26 cellular contexts compared by ENCODE assay signal in the genomic region with DNA sequence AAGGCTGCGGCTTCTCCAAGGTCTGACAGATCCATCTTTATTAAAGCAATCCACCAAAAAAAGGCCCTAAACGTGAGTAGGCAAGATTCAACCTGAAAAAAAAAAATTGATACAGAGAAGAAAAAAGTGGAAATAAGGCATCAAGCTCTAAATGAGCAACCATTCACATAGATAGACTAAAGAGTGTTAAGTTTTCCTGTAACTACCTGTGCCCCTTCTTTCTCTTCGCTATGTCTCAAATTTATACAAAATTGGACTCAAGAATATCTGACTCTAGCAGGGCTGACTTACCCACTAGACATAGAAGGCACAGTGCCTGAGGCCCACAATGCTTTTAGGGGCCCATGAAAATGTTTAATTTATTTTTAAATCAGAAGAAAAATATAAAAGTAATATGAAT.
"Had no signal": no experiment of that assay in that cellular context is flagged by ENCODE, and none has a peak within 500 bp of the region (broad histone marks: within the 10 kb centered on the region; RNA-seq: fewer than 3 reads in every experiment).

MYH15 (minus strand) TSS at position 101 of the 400 bp plus-strand sequence; CDS start at position 35, 66 bp downstream.

- H3K36me3 Mint-ChIP-seq: activated naive CD4-positive, alpha-beta T cell treated with anti-CD3 and anti-CD28 coated beads, Interleukin-2, amount 10 ng/mL, durations not matched to agents 7 days and 5 days; activated naive CD4-positive, alpha-beta T cell treated with anti-CD3 and anti-CD28 coated beads, Interleukin-2, amount 50 U/mL, for 72 hours; activated naive CD8-positive, alpha-beta T cell treated with anti-CD3 and anti-CD28 coated beads, Interleukin-2, amount 10 ng/mL, durations not matched to agents 7 days and 5 days had no signal

- H3K27ac Mint-ChIP-seq: activated CD4-positive, alpha-beta memory T cell treated with anti-CD3 and anti-CD28 coated beads, Interleukin-2, amount 10 ng/mL, durations not matched to agents 7 days and 5 days; activated CD4-positive, alpha-beta T cell treated with anti-CD3 and anti-CD28 coated beads, Interleukin-2, amount 10 ng/mL, durations not matched to agents 7 days and 5 days; activated naive CD4-positive, alpha-beta T cell treated with anti-CD3 and anti-CD28 coated beads, Interleukin-2, amount 10 ng/mL, durations not matched to agents 7 days and 5 days; activated naive CD4-positive, alpha-beta T cell treated with anti-CD3 and anti-CD28 coated beads, Interleukin-2, amount 50 U/mL, for 72 hours; activated naive CD8-positive, alpha-beta T cell treated with anti-CD3 and anti-CD28 coated beads, Interleukin-2, amount 10 ng/mL, durations not matched to agents 7 days and 5 days; activated T-cell treated with anti-CD3 and anti-CD28 coated beads, Interleukin-2, amount 50 U/mL, for 24 hours; activated T-cell treated with anti-CD3 and anti-CD28 coated beads, Interleukin-2, amount 50 U/mL, for 72 hours; dendritic cell treated with granulocyte-macrophage colony-stimulating factor and Interleukin-4, amounts not matched to agents 40 ng/mL and 50 ng/mL, for 4 days; endodermal cell had no signal

- H3K36me3 ChIP-seq: brain microvascular endothelial cell had no signal

- H3K4me3 Mint-ChIP-seq: activated CD4-positive, alpha-beta memory T cell treated with anti-CD3 and anti-CD28 coated beads, Interleukin-2, amount 10 ng/mL, durations not matched to agents 7 days and 5 days; activated CD4-positive, alpha-beta T cell treated with anti-CD3 and anti-CD28 coated beads, Interleukin-2, amount 10 ng/mL, durations not matched to agents 7 days and 5 days; activated naive CD4-positive, alpha-beta T cell treated with anti-CD3 and anti-CD28 coated beads, Interleukin-2, amount 10 ng/mL, durations not matched to agents 7 days and 5 days; activated naive CD8-positive, alpha-beta T cell treated with anti-CD3 and anti-CD28 coated beads, Interleukin-2, amount 10 ng/mL, durations not matched to agents 7 days and 5 days; activated T-cell treated with anti-CD3 and anti-CD28 coated beads, Interleukin-2, amount 50 U/mL, for 24 hours; activated T-cell treated with anti-CD3 and anti-CD28 coated beads, Interleukin-2, amount 50 U/mL, for 72 hours; central memory CD8-positive, alpha-beta T cell; dendritic cell treated with granulocyte-macrophage colony-stimulating factor and Interleukin-4, amounts not matched to agents 40 ng/mL and 50 ng/mL, for 4 days; endodermal cell had no signal

- H3K27me3 Mint-ChIP-seq: activated CD4-positive, alpha-beta T cell treated with anti-CD3 and anti-CD28 coated beads, Interleukin-2, amount 10 ng/mL, durations not matched to agents 7 days and 5 days; activated T-cell treated with anti-CD3 and anti-CD28 coated beads, Interleukin-2, amount 50 U/mL, for 24 hours; central memory CD8-positive, alpha-beta T cell had no signal

- H3K4me1 Mint-ChIP-seq: activated naive CD4-positive, alpha-beta T cell treated with anti-CD3 and anti-CD28 coated beads, Interleukin-2, amount 10 ng/mL, durations not matched to agents 7 days and 5 days; central memory CD8-positive, alpha-beta T cell; endodermal cell had no signal

- H3K9me3 Mint-ChIP-seq: activated CD4-positive, alpha-beta memory T cell treated with anti-CD3 and anti-CD28 coated beads, Interleukin-2, amount 10 ng/mL, durations not matched to agents 7 days and 5 days; activated CD4-positive, alpha-beta T cell treated with anti-CD3 and anti-CD28 coated beads, Interleukin-2, amount 10 ng/mL, durations not matched to agents 7 days and 5 days; activated naive CD4-positive, alpha-beta T cell treated with anti-CD3 and anti-CD28 coated beads, Interleukin-2, amount 10 ng/mL, durations not matched to agents 7 days and 5 days; activated naive CD4-positive, alpha-beta T cell treated with anti-CD3 and anti-CD28 coated beads, Interleukin-2, amount 50 U/mL, for 72 hours; activated naive CD8-positive, alpha-beta T cell treated with anti-CD3 and anti-CD28 coated beads, Interleukin-2, amount 10 ng/mL, durations not matched to agents 7 days and 5 days; activated T-cell treated with anti-CD3 and anti-CD28 coated beads, Interleukin-2, amount 50 U/mL, for 24 hours; activated T-cell treated with anti-CD3 and anti-CD28 coated beads, Interleukin-2, amount 50 U/mL, for 72 hours; central memory CD8-positive, alpha-beta T cell; dendritic cell treated with granulocyte-macrophage colony-stimulating factor and Interleukin-4, amounts not matched to agents 40 ng/mL and 50 ng/mL, for 4 days; endodermal cell had no signal

- H3K4me3 ChIP-seq: coronary artery, dorsolateral prefrontal cortex had no signal

- ATAC-seq: activated naive CD4-positive, alpha-beta T cell treated with anti-CD3 and anti-CD28 coated beads, Interleukin-2, amount 50 U/mL, for 72 hours; activated T-cell treated with anti-CD3 and anti-CD28 coated beads, Interleukin-2, amount 50 U/mL, for 72 hours; esophagus mucosa had no signal

- H3K27me3 ChIP-seq: brain microvascular endothelial cell, dorsolateral prefrontal cortex had no signal

- H3K27ac ChIP-seq: brain microvascular endothelial cell, coronary artery had no signal

- DNase-seq: activated CD4-positive, alpha-beta memory T cell treated with anti-CD3 and anti-CD28 coated beads, Interleukin-2, amount 10 ng/mL, durations not matched to agents 7 days and 5 days; activated CD4-positive, alpha-beta T cell treated with anti-CD3 and anti-CD28 coated beads for 1 hour; activated CD4-positive, alpha-beta T cell treated with anti-CD3 and anti-CD28 coated beads for 4 hours; activated CD4-positive, alpha-beta T cell treated with anti-CD3 and anti-CD28 coated beads, Interleukin-2, amount 10 ng/mL, durations not matched to agents 7 days and 5 days; activated CD4-positive, alpha-beta T cell treated with anti-CD3 and anti-CD28 coated beads, Interleukin-2, amount 50 U/mL, for 4 hours; activated CD4-positive, CD25-positive, alpha-beta regulatory T cell; activated CD8-positive, alpha-beta memory T cell treated with anti-CD3 and anti-CD28 coated beads, Interleukin-2, amount 50 U/mL, for 48 hours; activated gamma-delta T cell; activated naive CD4-positive, alpha-beta T cell; activated naive CD4-positive, alpha-beta T cell treated with anti-CD3 and anti-CD28 coated beads, Interleukin-2, amount 10 ng/mL, durations not matched to agents 7 days and 5 days; activated naive CD8-positive, alpha-beta T cell treated with anti-CD3 and anti-CD28 coated beads, Interleukin-2, amount 10 ng/mL, durations not matched to agents 7 days and 5 days; activated T-cell treated with anti-CD3 and anti-CD28 coated beads for 4 hours; activated T-cell treated with anti-CD3 and anti-CD28 coated beads, Interleukin-2, amount 50 U/mL, for 24 hours; activated T-cell treated with anti-CD3 and anti-CD28 coated beads, Interleukin-2, amount 50 U/mL, for 72 hours; anterior cingulate cortex; brain microvascular endothelial cell; dorsolateral prefrontal cortex; effector memory CD4-positive, alpha-beta T cell; endodermal cell; foreskin fibroblast; T-helper 2 cell had no signal
